Comparison of ENCODE assay signal across 8 cellular contexts in genomic region chr7:101410743-101411476, GRCh38.
DNase-seq lines count a peak whose midpoint lies in the region; ATAC-seq and TF ChIP-seq lines count a peak whose summit lies in the region.

No MANE protein-coding gene starts in this region.

- TF ChIP-seq CTCF in LNCaP clone FGC (IDR thresholded peaks at IDR 0.05; ENCODE audit: control insufficient read depth, extremely low read depth, insufficient read depth) (peak; percentile 55), fibroblast of pulmonary artery (IDR thresholded peaks at IDR 0.05; ENCODE audit: low read length, missing control alignments) (peak; percentile 70), retinal pigment epithelial cell (conservative IDR thresholded peaks at IDR 0.05; ENCODE audit: low read depth, low read length) (peak; percentile 90)

- H3K4me3 ChIP-seq in LNCaP clone FGC (ENCODE audit: low read depth, low read length), result no peak overlapping the region
- no peak overlapping the region for H3K4me3 ChIP-seq in fibroblast of pulmonary artery (replicated peaks; ENCODE audit: low read depth, low read length)
- no peak overlapping the region for H3K4me3 ChIP-seq in retinal pigment epithelial cell (ENCODE audit: low read length)

- no peak for ATAC-seq in HG02970 (IDR thresholded peaks at IDR 0.05; ENCODE audit: low FRiP score, unreplicated experiment)
- ATAC-seq in GM19035 (IDR thresholded peaks at IDR 0.05; ENCODE audit: unreplicated experiment), result no peak
- ATAC-seq in HG03520 (IDR thresholded peaks at IDR 0.05; ENCODE audit: unreplicated experiment), result no peak

- DNase-seq in COLO829 (ENCODE audit: low spot score) (peak; percentile 75), LNCaP clone FGC (ENCODE audit: low read depth) (no peak), activated T-cell treated with anti-CD3 and anti-CD28 coated beads for 48 hours (ENCODE audit: low read depth) (peak; percentile 15), fibroblast of pulmonary artery (ENCODE audit: low read depth) (peak; percentile 18), retinal pigment epithelial cell (ENCODE audit: low read depth) (no peak)

Comparison
In these comparisons a context has a peak if more than half of its experiments do, and no peak if none do; other contexts are left out.
1. DNase-seq: peak in COLO829 (single experiment), activated T-cell treated with anti-CD3 and anti-CD28 coated beads for 48 hours (single experiment) and fibroblast of pulmonary artery (single experiment); none in LNCaP clone FGC (single experiment) and retinal pigment epithelial cell (single experiment).
2. Peak in every context shown above with its lines, with median percentiles within 50 percentile points of each other: CTCF ChIP-seq.